Comparison of ENCODE assay signal across 1 cellular context in genomic region chr19:43789029-43789428, GRCh38.
TF ChIP-seq lines count a peak whose summit lies in the region.

No MANE protein-coding gene starts in this region.

TF ChIP-seq in GM12878, 131 proteins besides CTCF, POLR2A, EP300 and RAD21 (continued from another document):
- TF ChIP-seq, protein P1, sequence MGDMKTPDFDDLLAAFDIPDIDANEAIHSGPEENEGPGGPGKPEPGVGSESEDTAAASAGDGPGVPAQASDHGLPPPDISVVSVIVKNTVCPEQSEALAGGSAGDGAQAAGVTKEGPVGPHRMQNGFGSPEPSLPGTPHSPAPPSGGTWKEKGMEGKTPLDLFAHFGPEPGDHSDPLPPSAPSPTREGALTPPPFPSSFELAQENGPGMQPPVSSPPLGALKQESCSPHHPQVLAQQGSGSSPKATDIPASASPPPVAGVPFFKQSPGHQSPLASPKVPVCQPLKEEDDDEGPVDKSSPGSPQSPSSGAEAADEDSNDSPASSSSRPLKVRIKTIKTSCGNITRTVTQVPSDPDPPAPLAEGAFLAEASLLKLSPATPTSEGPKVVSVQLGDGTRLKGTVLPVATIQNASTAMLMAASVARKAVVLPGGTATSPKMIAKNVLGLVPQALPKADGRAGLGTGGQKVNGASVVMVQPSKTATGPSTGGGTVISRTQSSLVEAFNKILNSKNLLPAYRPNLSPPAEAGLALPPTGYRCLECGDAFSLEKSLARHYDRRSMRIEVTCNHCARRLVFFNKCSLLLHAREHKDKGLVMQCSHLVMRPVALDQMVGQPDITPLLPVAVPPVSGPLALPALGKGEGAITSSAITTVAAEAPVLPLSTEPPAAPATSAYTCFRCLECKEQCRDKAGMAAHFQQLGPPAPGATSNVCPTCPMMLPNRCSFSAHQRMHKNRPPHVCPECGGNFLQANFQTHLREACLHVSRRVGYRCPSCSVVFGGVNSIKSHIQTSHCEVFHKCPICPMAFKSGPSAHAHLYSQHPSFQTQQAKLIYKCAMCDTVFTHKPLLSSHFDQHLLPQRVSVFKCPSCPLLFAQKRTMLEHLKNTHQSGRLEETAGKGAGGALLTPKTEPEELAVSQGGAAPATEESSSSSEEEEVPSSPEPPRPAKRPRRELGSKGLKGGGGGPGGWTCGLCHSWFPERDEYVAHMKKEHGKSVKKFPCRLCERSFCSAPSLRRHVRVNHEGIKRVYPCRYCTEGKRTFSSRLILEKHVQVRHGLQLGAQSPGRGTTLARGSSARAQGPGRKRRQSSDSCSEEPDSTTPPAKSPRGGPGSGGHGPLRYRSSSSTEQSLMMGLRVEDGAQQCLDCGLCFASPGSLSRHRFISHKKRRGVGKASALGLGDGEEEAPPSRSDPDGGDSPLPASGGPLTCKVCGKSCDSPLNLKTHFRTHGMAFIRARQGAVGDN (IDR thresholded peaks at IDR 0.05): no peak
- TF ChIP-seq SIN3A (IDR thresholded peaks at IDR 0.05; ENCODE audit: low read depth, low read length): peak; percentile 85
- TF ChIP-seq, protein P2, sequence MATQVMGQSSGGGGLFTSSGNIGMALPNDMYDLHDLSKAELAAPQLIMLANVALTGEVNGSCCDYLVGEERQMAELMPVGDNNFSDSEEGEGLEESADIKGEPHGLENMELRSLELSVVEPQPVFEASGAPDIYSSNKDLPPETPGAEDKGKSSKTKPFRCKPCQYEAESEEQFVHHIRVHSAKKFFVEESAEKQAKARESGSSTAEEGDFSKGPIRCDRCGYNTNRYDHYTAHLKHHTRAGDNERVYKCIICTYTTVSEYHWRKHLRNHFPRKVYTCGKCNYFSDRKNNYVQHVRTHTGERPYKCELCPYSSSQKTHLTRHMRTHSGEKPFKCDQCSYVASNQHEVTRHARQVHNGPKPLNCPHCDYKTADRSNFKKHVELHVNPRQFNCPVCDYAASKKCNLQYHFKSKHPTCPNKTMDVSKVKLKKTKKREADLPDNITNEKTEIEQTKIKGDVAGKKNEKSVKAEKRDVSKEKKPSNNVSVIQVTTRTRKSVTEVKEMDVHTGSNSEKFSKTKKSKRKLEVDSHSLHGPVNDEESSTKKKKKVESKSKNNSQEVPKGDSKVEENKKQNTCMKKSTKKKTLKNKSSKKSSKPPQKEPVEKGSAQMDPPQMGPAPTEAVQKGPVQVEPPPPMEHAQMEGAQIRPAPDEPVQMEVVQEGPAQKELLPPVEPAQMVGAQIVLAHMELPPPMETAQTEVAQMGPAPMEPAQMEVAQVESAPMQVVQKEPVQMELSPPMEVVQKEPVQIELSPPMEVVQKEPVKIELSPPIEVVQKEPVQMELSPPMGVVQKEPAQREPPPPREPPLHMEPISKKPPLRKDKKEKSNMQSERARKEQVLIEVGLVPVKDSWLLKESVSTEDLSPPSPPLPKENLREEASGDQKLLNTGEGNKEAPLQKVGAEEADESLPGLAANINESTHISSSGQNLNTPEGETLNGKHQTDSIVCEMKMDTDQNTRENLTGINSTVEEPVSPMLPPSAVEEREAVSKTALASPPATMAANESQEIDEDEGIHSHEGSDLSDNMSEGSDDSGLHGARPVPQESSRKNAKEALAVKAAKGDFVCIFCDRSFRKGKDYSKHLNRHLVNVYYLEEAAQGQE (IDR thresholded peaks at IDR 0.05; ENCODE audit: low read depth, low read length): peak; percentile 97
- TF ChIP-seq, protein P3, sequence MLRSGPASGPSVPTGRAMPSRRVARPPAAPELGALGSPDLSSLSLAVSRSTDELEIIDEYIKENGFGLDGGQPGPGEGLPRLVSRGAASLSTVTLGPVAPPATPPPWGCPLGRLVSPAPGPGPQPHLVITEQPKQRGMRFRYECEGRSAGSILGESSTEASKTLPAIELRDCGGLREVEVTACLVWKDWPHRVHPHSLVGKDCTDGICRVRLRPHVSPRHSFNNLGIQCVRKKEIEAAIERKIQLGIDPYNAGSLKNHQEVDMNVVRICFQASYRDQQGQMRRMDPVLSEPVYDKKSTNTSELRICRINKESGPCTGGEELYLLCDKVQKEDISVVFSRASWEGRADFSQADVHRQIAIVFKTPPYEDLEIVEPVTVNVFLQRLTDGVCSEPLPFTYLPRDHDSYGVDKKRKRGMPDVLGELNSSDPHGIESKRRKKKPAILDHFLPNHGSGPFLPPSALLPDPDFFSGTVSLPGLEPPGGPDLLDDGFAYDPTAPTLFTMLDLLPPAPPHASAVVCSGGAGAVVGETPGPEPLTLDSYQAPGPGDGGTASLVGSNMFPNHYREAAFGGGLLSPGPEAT (IDR thresholded peaks at IDR 0.05; ENCODE audit: low read depth): no peak
- no peak for TF ChIP-seq CREB1 (IDR thresholded peaks at IDR 0.05; ENCODE audit: low read depth)
